In the genomic region with DNA sequence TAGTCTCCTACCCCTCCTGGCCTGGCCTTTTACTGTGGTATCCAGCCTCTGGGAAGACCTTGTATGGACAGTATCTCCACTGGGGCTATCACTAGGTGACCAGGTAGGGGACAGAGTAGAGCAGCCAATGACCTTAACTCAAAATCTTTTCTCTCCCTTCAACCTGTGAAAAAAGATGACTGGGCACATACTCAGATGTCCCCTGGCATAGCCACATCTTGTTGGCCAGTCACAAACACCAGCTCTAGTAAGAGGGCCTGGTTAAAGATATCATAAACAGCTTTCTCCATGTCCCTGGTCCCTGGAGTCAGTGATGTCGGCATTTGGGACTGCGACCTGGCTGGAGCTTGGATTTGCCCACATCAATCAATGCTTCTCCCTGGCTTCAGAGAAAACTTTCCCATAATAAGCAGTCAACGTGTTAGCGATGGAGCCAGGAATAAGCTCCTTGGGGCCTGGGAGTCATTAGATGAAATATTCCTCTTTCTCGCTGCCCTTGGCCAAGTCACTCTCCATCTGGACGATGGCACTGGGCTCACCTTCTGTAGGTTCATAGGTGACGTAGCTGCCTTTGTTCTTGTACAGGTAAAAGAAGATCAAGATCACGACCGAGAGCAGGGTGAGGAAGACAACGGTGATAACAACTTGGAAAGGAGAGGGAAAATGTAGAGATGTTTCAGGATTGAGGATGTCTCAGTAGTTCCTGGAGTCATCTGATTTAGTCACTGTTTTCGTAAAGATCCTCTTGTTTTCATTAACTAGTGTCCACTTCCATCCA, we compare ENCODE assay signal across 1 cellular context.
TF ChIP-seq lines count a peak whose summit lies in the region.

No MANE protein-coding gene starts in this region.

TF ChIP-seq in WTC11, 78 proteins besides CTCF, POLR2A, EP300 and RAD21 (continued from another document):
- TF ChIP-seq, protein P1, sequence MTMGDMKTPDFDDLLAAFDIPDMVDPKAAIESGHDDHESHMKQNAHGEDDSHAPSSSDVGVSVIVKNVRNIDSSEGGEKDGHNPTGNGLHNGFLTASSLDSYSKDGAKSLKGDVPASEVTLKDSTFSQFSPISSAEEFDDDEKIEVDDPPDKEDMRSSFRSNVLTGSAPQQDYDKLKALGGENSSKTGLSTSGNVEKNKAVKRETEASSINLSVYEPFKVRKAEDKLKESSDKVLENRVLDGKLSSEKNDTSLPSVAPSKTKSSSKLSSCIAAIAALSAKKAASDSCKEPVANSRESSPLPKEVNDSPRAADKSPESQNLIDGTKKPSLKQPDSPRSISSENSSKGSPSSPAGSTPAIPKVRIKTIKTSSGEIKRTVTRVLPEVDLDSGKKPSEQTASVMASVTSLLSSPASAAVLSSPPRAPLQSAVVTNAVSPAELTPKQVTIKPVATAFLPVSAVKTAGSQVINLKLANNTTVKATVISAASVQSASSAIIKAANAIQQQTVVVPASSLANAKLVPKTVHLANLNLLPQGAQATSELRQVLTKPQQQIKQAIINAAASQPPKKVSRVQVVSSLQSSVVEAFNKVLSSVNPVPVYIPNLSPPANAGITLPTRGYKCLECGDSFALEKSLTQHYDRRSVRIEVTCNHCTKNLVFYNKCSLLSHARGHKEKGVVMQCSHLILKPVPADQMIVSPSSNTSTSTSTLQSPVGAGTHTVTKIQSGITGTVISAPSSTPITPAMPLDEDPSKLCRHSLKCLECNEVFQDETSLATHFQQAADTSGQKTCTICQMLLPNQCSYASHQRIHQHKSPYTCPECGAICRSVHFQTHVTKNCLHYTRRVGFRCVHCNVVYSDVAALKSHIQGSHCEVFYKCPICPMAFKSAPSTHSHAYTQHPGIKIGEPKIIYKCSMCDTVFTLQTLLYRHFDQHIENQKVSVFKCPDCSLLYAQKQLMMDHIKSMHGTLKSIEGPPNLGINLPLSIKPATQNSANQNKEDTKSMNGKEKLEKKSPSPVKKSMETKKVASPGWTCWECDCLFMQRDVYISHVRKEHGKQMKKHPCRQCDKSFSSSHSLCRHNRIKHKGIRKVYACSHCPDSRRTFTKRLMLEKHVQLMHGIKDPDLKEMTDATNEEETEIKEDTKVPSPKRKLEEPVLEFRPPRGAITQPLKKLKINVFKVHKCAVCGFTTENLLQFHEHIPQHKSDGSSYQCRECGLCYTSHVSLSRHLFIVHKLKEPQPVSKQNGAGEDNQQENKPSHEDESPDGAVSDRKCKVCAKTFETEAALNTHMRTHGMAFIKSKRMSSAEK (CRISPR knock-in tag; IDR thresholded peaks at IDR 0.05; ENCODE audit: borderline replicate concordance) = no peak
- TF ChIP-seq TP53 (CRISPR knock-in tag; IDR thresholded peaks at IDR 0.05) (no peak), ZNF219 (CRISPR knock-in tag; IDR thresholded peaks at IDR 0.05; ENCODE audit: borderline replicate concordance) (no peak), ZNF671 (CRISPR knock-in tag; IDR thresholded peaks at IDR 0.05) (no peak), GABPB1 (CRISPR knock-in tag; IDR thresholded peaks at IDR 0.05) (no peak), ZNF232 (CRISPR knock-in tag; IDR thresholded peaks at IDR 0.05) (no peak)
- TF ChIP-seq, protein P2, sequence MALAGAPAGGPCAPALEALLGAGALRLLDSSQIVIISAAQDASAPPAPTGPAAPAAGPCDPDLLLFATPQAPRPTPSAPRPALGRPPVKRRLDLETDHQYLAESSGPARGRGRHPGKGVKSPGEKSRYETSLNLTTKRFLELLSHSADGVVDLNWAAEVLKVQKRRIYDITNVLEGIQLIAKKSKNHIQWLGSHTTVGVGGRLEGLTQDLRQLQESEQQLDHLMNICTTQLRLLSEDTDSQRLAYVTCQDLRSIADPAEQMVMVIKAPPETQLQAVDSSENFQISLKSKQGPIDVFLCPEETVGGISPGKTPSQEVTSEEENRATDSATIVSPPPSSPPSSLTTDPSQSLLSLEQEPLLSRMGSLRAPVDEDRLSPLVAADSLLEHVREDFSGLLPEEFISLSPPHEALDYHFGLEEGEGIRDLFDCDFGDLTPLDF (CRISPR knock-in tag; IDR thresholded peaks at IDR 0.05) = no peak
